ENCODE assay signal across 31 cellular contexts in genomic region chr19:57642396-57643046, GRCh38. TPM values are rescaled to one million over a fixed set of nuclear protein-coding genes. Genes with fewer than 3 reads are reported as not detected.
A peak's percentile ranks its signal among the peaks of the same experiment; 100 is the strongest.
DNase-seq lines count a peak whose midpoint lies in the region; ATAC-seq, FAIRE-seq and TF ChIP-seq lines count a peak whose summit lies in the region.
"Had no signal": no experiment of that assay in that cellular context is flagged by ENCODE, and none has a peak within 500 bp of the region (broad histone marks: within the 10 kb centered on the region; RNA-seq: fewer than 3 reads in every experiment).

No MANE protein-coding gene starts in this region.

- H3K27ac ChIP-seq in HepG2 (ENCODE audit: extremely low read length, insufficient read depth, low read length) (no peak overlapping the region), right lobe of liver (no peak overlapping the region), foreskin keratinocyte (no peak overlapping the region), urinary bladder (ENCODE audit: low read depth) (peak overlapping the region; percentile 50)
- H3K27ac ChIP-seq: gastrocnemius medialis, left ventricle myocardium inferior, sigmoid colon had no signal

- CTCF ChIA-PET in HepG2 (lab: Yijun Ruan, JAX; ENCODE audit: low intra/inter-chr PET ratio, low total read pairs) = no interaction called here

- POLR2A ChIA-PET in HepG2 (lab: Yijun Ruan, JAX) = interaction anchor here (1.0 kb wide), 1 partner anchor 8 kb away, joined by 3 read pairs; no protein-coding TSS in a partner anchor

- DNase-seq in HepG2 (ENCODE audit: low spot score) (no peak), right lobe of liver (no peak), NCI-H2171 treated with DMSO at 0.1 percent for 48 hours (lab: John Stamatoyannopoulos, UW) (peak; percentile 50), foreskin keratinocyte (peak; percentile 61 to 82), GM13976 (ENCODE audit: low spot score) (no peak), NAMALWA (ENCODE audit: low spot score) (no peak)
- no peak for DNase-seq in activated T-cell treated with anti-CD3 and anti-CD28 coated beads, Interleukin-2, amount 50 U/mL, for 4 hours
- DNase-seq: activated CD4-positive, alpha-beta T cell treated with anti-CD3 and anti-CD28 coated beads, Interleukin-2, amount 50 U/mL, for 48 hours; activated CD8-positive, alpha-beta memory T cell treated with anti-CD3 and anti-CD28 coated beads, Interleukin-2, amount 50 U/mL, for 48 hours; activated effector memory CD4-positive, alpha-beta T cell treated with Interleukin-2 at 50 U/mL for 16 hours; activated naive CD8-positive, alpha-beta T cell treated with anti-CD3 and anti-CD28 coated beads, Interleukin-2, amount 10 ng/mL, durations not matched to agents 7 days and 5 days; C1 segment of cervical spinal cord; Calu3; effector CD8-positive, alpha-beta T cell; esophagus squamous epithelium; gastrocnemius medialis; H9; hippocampal formation; immature natural killer cell; Kasumi-1; left ventricle myocardium inferior; NCI-H526; posterior cingulate gyrus; sigmoid colon; stimulated activated naive CD8-positive, alpha-beta T cell treated with anti-CD3 and anti-CD28 coated beads, Interleukin-15, Interleukin-2, amounts not matched to agents 100 U/mL and 50 U/mL, for 24 hours had no signal

- no peak for TF ChIP-seq EP300 in HepG2 (IDR thresholded peaks at IDR 0.05; ENCODE audit: low read depth in 2 of 2, low read length in 2 of 2)
- TF ChIP-seq EP300 in HepG2 (CRISPR knock-in tag; IDR thresholded peaks at IDR 0.05; ENCODE audit: borderline replicate concordance) = no peak

- TF ChIP-seq RAD21 in HepG2 (CRISPR knock-in tag; IDR thresholded peaks at IDR 0.05) = no peak

- H3K36me3 ChIP-seq in HepG2 (replicated peaks in 1 of 2; ENCODE audit: control insufficient read depth in 1 of 2, insufficient read depth in 2 of 2, low read length in 2 of 2) = peaks cover 10 to 37% of the 10 kb centered on the region in 2 experiments
- H3K36me3 ChIP-seq in right lobe of liver = peaks cover 0 to 37% (median 12%) of the 10 kb centered on the region in 4 donors
- peaks cover 17% of the 10 kb centered on the region for H3K36me3 ChIP-seq in urinary bladder (ENCODE audit: insufficient read depth)

- H4K20me1 ChIP-seq in HepG2 (ENCODE audit: insufficient read depth, low read length) = no peaks in the 10 kb centered on the region

- H3K9me3 ChIP-seq in HepG2 (ENCODE audit: low read length) (peaks cover 3% of the 10 kb centered on the region), right lobe of liver (peaks cover 0 to 22% (median 9%) of the 10 kb centered on the region in 4 donors)

- H3K36me3 Mint-ChIP-seq in activated T-cell treated with anti-CD3 and anti-CD28 coated beads, Interleukin-2, amount 50 U/mL, for 4 hours (ENCODE audit: insufficient read depth) = peaks cover 61% of the 10 kb centered on the region

- no peaks in the 10 kb centered on the region for H3K4me1 ChIP-seq in HepG2 (ENCODE audit: insufficient read depth, low read length)
- no peaks in the 10 kb centered on the region for H3K4me1 ChIP-seq in right lobe of liver
- H3K4me1 ChIP-seq in foreskin keratinocyte = no peaks in the 10 kb centered on the region
- no peaks in the 10 kb centered on the region for H3K4me1 ChIP-seq in urinary bladder (ENCODE audit: insufficient read depth)
- H3K4me1 ChIP-seq: gastrocnemius medialis, sigmoid colon had no signal

- H3K4me2 ChIP-seq in HepG2 (ENCODE audit: low read depth, low read length) = no peak overlapping the region

- H3K4me3 Mint-ChIP-seq in activated T-cell treated with anti-CD3 and anti-CD28 coated beads, Interleukin-2, amount 50 U/mL, for 4 hours = no peak overlapping the region
- H3K4me3 Mint-ChIP-seq: activated naive CD8-positive, alpha-beta T cell treated with anti-CD3 and anti-CD28 coated beads, Interleukin-2, amount 10 ng/mL, durations not matched to agents 7 days and 5 days; H9; immature natural killer cell had no signal

- in situ Hi-C loops in HepG2 (cut with HindIII; ENCODE audit: extremely low pct_ligation_motif_present, low pct_unique_long_range_greater_than_20kb) = no loop called here
- in situ Hi-C loops in GM13976 (cut with MboI; ENCODE audit: low sequenced_read_pairs, unreplicated experiment) = no loop called here

- ATAC-seq in HepG2 (no peak), right lobe of liver (no peak), foreskin keratinocyte (no peak)
- ATAC-seq in activated T-cell treated with anti-CD3 and anti-CD28 coated beads, Interleukin-2, amount 50 U/mL, for 4 hours = no peak
- ATAC-seq: stimulated activated naive CD8-positive, alpha-beta T cell treated with anti-CD3 and anti-CD28 coated beads, Interleukin-15, Interleukin-2, amounts not matched to agents 100 U/mL and 50 U/mL, for 24 hours had no signal

- FAIRE-seq in HepG2 (lab: Jason Lieb, UNC) = no peak
- FAIRE-seq: GM19239 had no signal

- TF ChIP-seq POLR2A in HepG2 (IDR thresholded peaks at IDR 0.05; ENCODE audit: insufficient read depth in 1 of 2, low read depth in 2 of 2, low read length in 2 of 2) (no peak), right lobe of liver (IDR thresholded peaks at IDR 0.05) (no peak)

- intact Hi-C loops in HepG2 (cut with micrococcal nuclease; ENCODE audit: unreplicated experiment) = no loop called here
- intact Hi-C loops in right lobe of liver (cut with DNase I) = no loop called here

- H3K79me2 ChIP-seq in HepG2 (ENCODE audit: insufficient read depth, low read length) = no peaks in the 10 kb centered on the region

- H3K4me3 ChIP-seq in HepG2 (replicated peaks in 1 of 3; ENCODE audit: insufficient read depth in 1 of 3, low read depth in 2 of 3, low read length in 3 of 3) (no peak overlapping the region), right lobe of liver (no peak overlapping the region), urinary bladder (ENCODE audit: low read depth, low read length) (no peak overlapping the region)
- H3K4me3 ChIP-seq: esophagus squamous epithelium, left ventricle myocardium inferior, sigmoid colon had no signal

- no peaks in the 10 kb centered on the region for H3K27me3 ChIP-seq in HepG2 (ENCODE audit: control insufficient read depth in 1 of 2, insufficient read depth in 2 of 2, low read length in 2 of 2)
- no peaks in the 10 kb centered on the region for H3K27me3 ChIP-seq in right lobe of liver
- no peaks in the 10 kb centered on the region for H3K27me3 ChIP-seq in foreskin keratinocyte
- H3K27me3 ChIP-seq: esophagus squamous epithelium, gastrocnemius medialis, sigmoid colon had no signal

- TF ChIP-seq CTCF in HepG2 (CRISPR knock-in tag; IDR thresholded peaks at IDR 0.05) = no peak
- TF ChIP-seq CTCF in right lobe of liver (IDR thresholded peaks at IDR 0.05) = no peak
- no peak for TF ChIP-seq CTCF in foreskin keratinocyte (conservative IDR thresholded peaks at IDR 0.05)
- no peak for TF ChIP-seq CTCF in GM13976 (IDR thresholded peaks at IDR 0.05; ENCODE audit: borderline replicate concordance, control extremely low read depth, extremely low read depth, insufficient read depth, missing control alignments)

- BruUV-seq in HepG2 (replicated peaks; lab: Mats Ljungman, UMichigan) = no TSS peak

- H3K9ac ChIP-seq in HepG2 (ENCODE audit: insufficient read depth, low read depth, low read length) = no peak overlapping the region

- H2AFZ ChIP-seq in HepG2 (ENCODE audit: low read length) = no peak overlapping the region

- WGBS in HepG2 (ENCODE audit: low lambda C conversion rate) = 94% methylated on average over 4 of the region's 4 CpGs
- 83% methylated on average over 4 of the region's 4 CpGs for WGBS in right lobe of liver (ENCODE audit: insufficient coverage, low coverage, low lambda C conversion rate, missing lambda C conversion rate)
- WGBS in urinary bladder = 88% methylated on average over 4 of the region's 4 CpGs

- no peaks in the 10 kb centered on the region for H3K27me3 Mint-ChIP-seq in activated T-cell treated with anti-CD3 and anti-CD28 coated beads, Interleukin-2, amount 50 U/mL, for 4 hours (ENCODE audit: low read depth)
- H3K27me3 Mint-ChIP-seq: activated naive CD8-positive, alpha-beta T cell treated with anti-CD3 and anti-CD28 coated beads, Interleukin-2, amount 10 ng/mL, durations not matched to agents 7 days and 5 days had no signal

- H3K4me1 Mint-ChIP-seq in activated T-cell treated with anti-CD3 and anti-CD28 coated beads, Interleukin-2, amount 50 U/mL, for 4 hours (ENCODE audit: low read depth) = no peaks in the 10 kb centered on the region
- H3K4me1 Mint-ChIP-seq: activated naive CD8-positive, alpha-beta T cell treated with anti-CD3 and anti-CD28 coated beads, Interleukin-2, amount 10 ng/mL, durations not matched to agents 7 days and 5 days; H9 had no signal

- H3K9me3 Mint-ChIP-seq in activated T-cell treated with anti-CD3 and anti-CD28 coated beads, Interleukin-2, amount 50 U/mL, for 4 hours = peaks cover 60% of the 10 kb centered on the region

RNA-seq across cellular contexts. Expression of gene ZNF211, which starts 9.6 kb away (rescaled TPM):
- 11.2 and 12.2 TPM in 2 replicates for total RNA-seq in HepG2 (2016; rRNA removed; fragmentation: Illumina TruSeq; extraction: Trizol)
- total RNA-seq in HepG2 (2016; cell fraction: cytosol; rRNA removed; fragmentation: Illumina TruSeq; extraction: Trizol; ENCODE audit: low read depth) = 2.0 and 2.2 TPM in 2 replicates
- 11.7 and 11.8 TPM in 2 replicates for total RNA-seq in HepG2 (2016; cell fraction: insoluble cytoplasmic fraction; rRNA removed; fragmentation: Illumina TruSeq; extraction: Trizol)
- 5.4 and 7.0 TPM in 2 replicates for total RNA-seq in HepG2 (2016; cell fraction: membrane; rRNA removed; fragmentation: Illumina TruSeq; extraction: Trizol)
- total RNA-seq in HepG2 (2016; cell fraction: nucleus; rRNA removed; fragmentation: Illumina TruSeq; extraction: Trizol) = 10.7 and 13.9 TPM in 2 replicates
- 9.9 and 12.7 TPM in 2 replicates for polyA plus RNA-seq in HepG2 (2011; rRNA removed)
- 4.6 and 6.9 TPM in 2 replicates for polyA plus RNA-seq in HepG2 (2011; cell fraction: cytosol; rRNA removed)
- polyA plus RNA-seq in HepG2 (2011; cell fraction: nucleus; rRNA removed) = 17.1 and 23.0 TPM in 2 replicates
- 6.9 and 8.0 TPM in 2 replicates for polyA plus RNA-seq in HepG2 (2012)
- polyA plus RNA-seq in HepG2 (2016; cell fraction: cytosol; fragmentation: Illumina TruSeq; extraction: Trizol; ENCODE audit: low read depth) = 0.82 and 1.2 TPM in 2 replicates
- polyA plus RNA-seq in HepG2 (2016; cell fraction: insoluble cytoplasmic fraction; fragmentation: Illumina TruSeq; extraction: Trizol; ENCODE audit: low read depth) = 8.5 and 11.2 TPM in 2 replicates
- polyA plus RNA-seq in HepG2 (2016; cell fraction: membrane; fragmentation: Illumina TruSeq; extraction: Trizol; ENCODE audit: low read depth) = 2.5 and 3.1 TPM in 2 replicates
- polyA plus RNA-seq in HepG2 (2016; cell fraction: nucleus; fragmentation: Illumina TruSeq; extraction: Trizol; ENCODE audit: insufficient read depth, low read depth) = 24.2 and 25.4 TPM in 2 replicates
- 3.7 and 7.2 TPM in 2 replicates for polyA minus RNA-seq in HepG2 (2011; rRNA and poly(A)+ RNA removed; ENCODE audit: low replicate concordance)
- polyA minus RNA-seq in HepG2 (2011; cell fraction: cytosol; rRNA and poly(A)+ RNA removed) = 2.4 and 4.5 TPM in 2 replicates
- 17.5 and 21.4 TPM in 2 replicates for polyA minus RNA-seq in HepG2 (2011; cell fraction: nucleus; rRNA and poly(A)+ RNA removed)
- 1 to 10 TPM; 1.7 to 5.4 (median 3.9) TPM for total RNA-seq in right lobe of liver
- total RNA-seq in foreskin keratinocyte = 9.3 and 9.5 TPM in 2 replicates
- polyA plus RNA-seq in foreskin keratinocyte = 4.0 and 4.1 TPM in 2 replicates
- total RNA-seq in urinary bladder = 23.8 TPM
- polyA plus RNA-seq in urinary bladder = 13.0 TPM
- total RNA-seq in activated T-cell treated with anti-CD3 and anti-CD28 coated beads, Interleukin-2, amount 50 U/mL, for 4 hours = 1 to 10 TPM; 4.1 to 4.5 (median 4.4) TPM

RNA-seq across cellular contexts. Expression of gene ZSCAN4, which starts 26.2 kb away (rescaled TPM):
- 0.56 and 0.60 TPM in 2 replicates for total RNA-seq in HepG2 (2016; rRNA removed; fragmentation: Illumina TruSeq; extraction: Trizol)
- total RNA-seq in HepG2 (2016; cell fraction: cytosol; rRNA removed; fragmentation: Illumina TruSeq; extraction: Trizol; ENCODE audit: low read depth) = 0.20 and 0.35 TPM in 2 replicates
- total RNA-seq in HepG2 (2016; cell fraction: insoluble cytoplasmic fraction; rRNA removed; fragmentation: Illumina TruSeq; extraction: Trizol) = 0.50 and 0.56 TPM in 2 replicates
- total RNA-seq in HepG2 (2016; cell fraction: membrane; rRNA removed; fragmentation: Illumina TruSeq; extraction: Trizol) = 0.34 and 0.45 TPM in 2 replicates
- 0.53 and 1.1 TPM in 2 replicates for total RNA-seq in HepG2 (2016; cell fraction: nucleus; rRNA removed; fragmentation: Illumina TruSeq; extraction: Trizol)
- polyA plus RNA-seq in HepG2 (2011; rRNA removed) = 0.68 and 0.73 TPM in 2 replicates
- polyA plus RNA-seq in HepG2 (2011; cell fraction: cytosol; rRNA removed) = 0.20 and 0.23 TPM in 2 replicates
- 0.59 and 1.1 TPM in 2 replicates for polyA plus RNA-seq in HepG2 (2011; cell fraction: nucleus; rRNA removed)
- 0.28 and 0.77 TPM in 2 replicates for polyA plus RNA-seq in HepG2 (2012)
- polyA plus RNA-seq in HepG2 (2016; cell fraction: cytosol; fragmentation: Illumina TruSeq; extraction: Trizol; ENCODE audit: low read depth) = 0.18 and 0.23 TPM in 2 replicates
- 0.67 and 0.78 TPM in 2 replicates for polyA plus RNA-seq in HepG2 (2016; cell fraction: insoluble cytoplasmic fraction; fragmentation: Illumina TruSeq; extraction: Trizol; ENCODE audit: low read depth)
- 0.39 and 0.69 TPM in 2 replicates for polyA plus RNA-seq in HepG2 (2016; cell fraction: membrane; fragmentation: Illumina TruSeq; extraction: Trizol; ENCODE audit: low read depth)
- 3.4 and 3.7 TPM in 2 replicates for polyA plus RNA-seq in HepG2 (2016; cell fraction: nucleus; fragmentation: Illumina TruSeq; extraction: Trizol; ENCODE audit: insufficient read depth, low read depth)
- not detected in 2 replicates for polyA minus RNA-seq in HepG2 (2011; rRNA and poly(A)+ RNA removed; ENCODE audit: low replicate concordance)
- not detected in 2 replicates for polyA minus RNA-seq in HepG2 (2011; cell fraction: cytosol; rRNA and poly(A)+ RNA removed)
- polyA minus RNA-seq in HepG2 (2011; cell fraction: nucleus; rRNA and poly(A)+ RNA removed) = 0.62 TPM in 1 of 2 replicates, not detected in the other
- total RNA-seq in right lobe of liver = not detected
- 0.17 TPM in 1 of 2 replicates, not detected in the other for total RNA-seq in foreskin keratinocyte
- polyA plus RNA-seq in foreskin keratinocyte = 0.03 and 0.06 TPM in 2 replicates
- not detected for total RNA-seq in urinary bladder
- 0.20 TPM for polyA plus RNA-seq in urinary bladder
- not detected for total RNA-seq in activated T-cell treated with anti-CD3 and anti-CD28 coated beads, Interleukin-2, amount 50 U/mL, for 4 hours
- total RNA-seq: activated naive CD8-positive, alpha-beta T cell treated with anti-CD3 and anti-CD28 coated beads, Interleukin-2, amount 10 ng/mL, durations not matched to agents 7 days and 5 days; Calu3; cerebellum; esophagus squamous epithelium; gastrocnemius medialis; H9; left ventricle myocardium inferior; mononuclear cell had no signal
- polyA plus RNA-seq: AG04450, neural cell, sigmoid colon had no signal

RNA-seq across cellular contexts. Expression of gene ZNF134, which starts 28.5 kb away (rescaled TPM):
- 17.1 and 19.4 TPM in 2 replicates for total RNA-seq in HepG2 (2016; rRNA removed; fragmentation: Illumina TruSeq; extraction: Trizol)
- total RNA-seq in HepG2 (2016; cell fraction: cytosol; rRNA removed; fragmentation: Illumina TruSeq; extraction: Trizol; ENCODE audit: low read depth) = 5.1 and 5.7 TPM in 2 replicates
- total RNA-seq in HepG2 (2016; cell fraction: insoluble cytoplasmic fraction; rRNA removed; fragmentation: Illumina TruSeq; extraction: Trizol) = 16.6 and 17.1 TPM in 2 replicates
- total RNA-seq in HepG2 (2016; cell fraction: membrane; rRNA removed; fragmentation: Illumina TruSeq; extraction: Trizol) = 10.5 and 12.5 TPM in 2 replicates
- total RNA-seq in HepG2 (2016; cell fraction: nucleus; rRNA removed; fragmentation: Illumina TruSeq; extraction: Trizol) = 15.2 and 16.8 TPM in 2 replicates
- 6.8 and 7.1 TPM in 2 replicates for polyA plus RNA-seq in HepG2 (2011; rRNA removed)
- polyA plus RNA-seq in HepG2 (2011; cell fraction: cytosol; rRNA removed) = 7.4 and 8.2 TPM in 2 replicates
- 7.9 and 9.9 TPM in 2 replicates for polyA plus RNA-seq in HepG2 (2011; cell fraction: nucleus; rRNA removed)
- polyA plus RNA-seq in HepG2 (2012) = 9.0 and 9.4 TPM in 2 replicates
- polyA plus RNA-seq in HepG2 (2016; cell fraction: cytosol; fragmentation: Illumina TruSeq; extraction: Trizol; ENCODE audit: low read depth) = 0.70 and 1.1 TPM in 2 replicates
- 8.9 TPM in 2 replicates for polyA plus RNA-seq in HepG2 (2016; cell fraction: insoluble cytoplasmic fraction; fragmentation: Illumina TruSeq; extraction: Trizol; ENCODE audit: low read depth)
- polyA plus RNA-seq in HepG2 (2016; cell fraction: membrane; fragmentation: Illumina TruSeq; extraction: Trizol; ENCODE audit: low read depth) = 2.8 and 2.9 TPM in 2 replicates
- polyA plus RNA-seq in HepG2 (2016; cell fraction: nucleus; fragmentation: Illumina TruSeq; extraction: Trizol; ENCODE audit: insufficient read depth, low read depth) = 11.8 and 12.8 TPM in 2 replicates
- 6.2 and 7.8 TPM in 2 replicates for polyA minus RNA-seq in HepG2 (2011; rRNA and poly(A)+ RNA removed; ENCODE audit: low replicate concordance)
- polyA minus RNA-seq in HepG2 (2011; cell fraction: cytosol; rRNA and poly(A)+ RNA removed) = 6.0 and 6.7 TPM in 2 replicates
- 18.2 and 24.7 TPM in 2 replicates for polyA minus RNA-seq in HepG2 (2011; cell fraction: nucleus; rRNA and poly(A)+ RNA removed)
- 1 to 10 TPM; 3.6 to 8.9 (median 5.0) TPM for total RNA-seq in right lobe of liver
- total RNA-seq in foreskin keratinocyte = 13.2 and 14.9 TPM in 2 replicates
- polyA plus RNA-seq in foreskin keratinocyte = 4.0 and 4.5 TPM in 2 replicates
- 32.1 TPM for total RNA-seq in urinary bladder
- polyA plus RNA-seq in urinary bladder = 17.6 TPM
- 10 to 100 TPM; 13.7 to 18.9 (median 13.7) TPM for total RNA-seq in activated T-cell treated with anti-CD3 and anti-CD28 coated beads, Interleukin-2, amount 50 U/mL, for 4 hours

RNA-seq across cellular contexts. Expression of gene ZNF551, which starts 39.3 kb away (rescaled TPM):
- total RNA-seq in HepG2 (2016; rRNA removed; fragmentation: Illumina TruSeq; extraction: Trizol) (14.2 and 23.1 TPM in 2 replicates), right lobe of liver (1 to 10 TPM in 4 of 6 experiments, under 1 TPM in 2; 0.77 to 2.2 (median 1.4) TPM), foreskin keratinocyte (10.3 and 11.6 TPM in 2 replicates), urinary bladder (17.5 TPM)
- 1.0 and 2.3 TPM in 2 replicates for total RNA-seq in HepG2 (2016; cell fraction: cytosol; rRNA removed; fragmentation: Illumina TruSeq; extraction: Trizol; ENCODE audit: low read depth)
- 14.6 and 18.8 TPM in 2 replicates for total RNA-seq in HepG2 (2016; cell fraction: insoluble cytoplasmic fraction; rRNA removed; fragmentation: Illumina TruSeq; extraction: Trizol)
- 4.9 and 5.6 TPM in 2 replicates for total RNA-seq in HepG2 (2016; cell fraction: membrane; rRNA removed; fragmentation: Illumina TruSeq; extraction: Trizol)
- 11.5 and 15.6 TPM in 2 replicates for total RNA-seq in HepG2 (2016; cell fraction: nucleus; rRNA removed; fragmentation: Illumina TruSeq; extraction: Trizol)
- polyA plus RNA-seq in HepG2 (2011; rRNA removed) (3.3 and 4.8 TPM in 2 replicates), foreskin keratinocyte (1.8 and 2.2 TPM in 2 replicates), urinary bladder (6.1 TPM)
- 3.3 and 3.9 TPM in 2 replicates for polyA plus RNA-seq in HepG2 (2011; cell fraction: cytosol; rRNA removed)
- polyA plus RNA-seq in HepG2 (2011; cell fraction: nucleus; rRNA removed) = 3.3 and 4.2 TPM in 2 replicates
- 2.1 and 3.5 TPM in 2 replicates for polyA plus RNA-seq in HepG2 (2012)
- 0.28 and 0.73 TPM in 2 replicates for polyA plus RNA-seq in HepG2 (2016; cell fraction: cytosol; fragmentation: Illumina TruSeq; extraction: Trizol; ENCODE audit: low read depth)
- polyA plus RNA-seq in HepG2 (2016; cell fraction: insoluble cytoplasmic fraction; fragmentation: Illumina TruSeq; extraction: Trizol; ENCODE audit: low read depth) = 6.6 and 8.7 TPM in 2 replicates
- 1.3 and 1.6 TPM in 2 replicates for polyA plus RNA-seq in HepG2 (2016; cell fraction: membrane; fragmentation: Illumina TruSeq; extraction: Trizol; ENCODE audit: low read depth)
- 6.6 and 8.6 TPM in 2 replicates for polyA plus RNA-seq in HepG2 (2016; cell fraction: nucleus; fragmentation: Illumina TruSeq; extraction: Trizol; ENCODE audit: insufficient read depth, low read depth)
- polyA minus RNA-seq in HepG2 (2011; rRNA and poly(A)+ RNA removed; ENCODE audit: low replicate concordance) = 5.4 TPM in 1 of 2 replicates, not detected in the other
- 4.6 and 6.8 TPM in 2 replicates for polyA minus RNA-seq in HepG2 (2011; cell fraction: cytosol; rRNA and poly(A)+ RNA removed)
- polyA minus RNA-seq in HepG2 (2011; cell fraction: nucleus; rRNA and poly(A)+ RNA removed) = 15.3 and 18.8 TPM in 2 replicates
- 1 to 10 TPM; 8.7 to 9.7 (median 9.2) TPM for total RNA-seq in activated T-cell treated with anti-CD3 and anti-CD28 coated beads, Interleukin-2, amount 50 U/mL, for 4 hours

RNA-seq across cellular contexts. Expression of gene ZNF530, which starts 42.8 kb away (rescaled TPM):
- 7.5 and 7.8 TPM in 2 replicates for total RNA-seq in HepG2 (2016; rRNA removed; fragmentation: Illumina TruSeq; extraction: Trizol)
- 1.1 and 2.2 TPM in 2 replicates for total RNA-seq in HepG2 (2016; cell fraction: cytosol; rRNA removed; fragmentation: Illumina TruSeq; extraction: Trizol; ENCODE audit: low read depth)
- total RNA-seq in HepG2 (2016; cell fraction: insoluble cytoplasmic fraction; rRNA removed; fragmentation: Illumina TruSeq; extraction: Trizol) = 6.9 and 8.6 TPM in 2 replicates
- 4.6 and 5.1 TPM in 2 replicates for total RNA-seq in HepG2 (2016; cell fraction: membrane; rRNA removed; fragmentation: Illumina TruSeq; extraction: Trizol)
- 4.7 and 5.7 TPM in 2 replicates for total RNA-seq in HepG2 (2016; cell fraction: nucleus; rRNA removed; fragmentation: Illumina TruSeq; extraction: Trizol)
- 1.1 and 1.6 TPM in 2 replicates for polyA plus RNA-seq in HepG2 (2011; rRNA removed)
- polyA plus RNA-seq in HepG2 (2011; cell fraction: cytosol; rRNA removed) = 0.99 TPM in 2 replicates
- 1.4 and 1.5 TPM in 2 replicates for polyA plus RNA-seq in HepG2 (2011; cell fraction: nucleus; rRNA removed)
- 0.95 and 1.4 TPM in 2 replicates for polyA plus RNA-seq in HepG2 (2012)
- 0.97 and 1.1 TPM in 2 replicates for polyA plus RNA-seq in HepG2 (2016; cell fraction: cytosol; fragmentation: Illumina TruSeq; extraction: Trizol; ENCODE audit: low read depth)
- polyA plus RNA-seq in HepG2 (2016; cell fraction: insoluble cytoplasmic fraction; fragmentation: Illumina TruSeq; extraction: Trizol; ENCODE audit: low read depth) = 3.3 and 3.7 TPM in 2 replicates
- polyA plus RNA-seq in HepG2 (2016; cell fraction: membrane; fragmentation: Illumina TruSeq; extraction: Trizol; ENCODE audit: low read depth) = 1.5 and 2.6 TPM in 2 replicates
- polyA plus RNA-seq in HepG2 (2016; cell fraction: nucleus; fragmentation: Illumina TruSeq; extraction: Trizol; ENCODE audit: insufficient read depth, low read depth) = 7.8 and 9.6 TPM in 2 replicates
- 4.0 and 4.5 TPM in 2 replicates for polyA minus RNA-seq in HepG2 (2011; rRNA and poly(A)+ RNA removed; ENCODE audit: low replicate concordance)
- polyA minus RNA-seq in HepG2 (2011; cell fraction: cytosol; rRNA and poly(A)+ RNA removed) = 0.97 and 1.4 TPM in 2 replicates
- 3.1 and 3.7 TPM in 2 replicates for polyA minus RNA-seq in HepG2 (2011; cell fraction: nucleus; rRNA and poly(A)+ RNA removed)
- total RNA-seq in right lobe of liver = 1 to 10 TPM in 1 of 6 experiments, under 1 TPM in 5; 0.25 to 1.2 (median 0.49) TPM
- 6.6 TPM in 2 replicates for total RNA-seq in foreskin keratinocyte
- polyA plus RNA-seq in foreskin keratinocyte = 2.4 and 3.5 TPM in 2 replicates
- 4.0 TPM for total RNA-seq in urinary bladder
- 4.1 TPM for polyA plus RNA-seq in urinary bladder
- total RNA-seq in activated T-cell treated with anti-CD3 and anti-CD28 coated beads, Interleukin-2, amount 50 U/mL, for 4 hours = 1 to 10 TPM; 4.7 to 7.7 (median 4.9) TPM

Comparison
In these comparisons a context has a peak if more than half of its experiments do, and no peak if none do; other contexts are left out.
1. DNase-seq: peak in NCI-H2171 treated with DMSO at 0.1 percent for 48 hours (single experiment) and foreskin keratinocyte (2 of 2); none in HepG2 (single experiment), right lobe of liver (0 of 3), GM13976 (single experiment), NAMALWA (single experiment) and activated T-cell treated with anti-CD3 and anti-CD28 coated beads, Interleukin-2, amount 50 U/mL, for 4 hours (single experiment).